In the genomic region with DNA sequence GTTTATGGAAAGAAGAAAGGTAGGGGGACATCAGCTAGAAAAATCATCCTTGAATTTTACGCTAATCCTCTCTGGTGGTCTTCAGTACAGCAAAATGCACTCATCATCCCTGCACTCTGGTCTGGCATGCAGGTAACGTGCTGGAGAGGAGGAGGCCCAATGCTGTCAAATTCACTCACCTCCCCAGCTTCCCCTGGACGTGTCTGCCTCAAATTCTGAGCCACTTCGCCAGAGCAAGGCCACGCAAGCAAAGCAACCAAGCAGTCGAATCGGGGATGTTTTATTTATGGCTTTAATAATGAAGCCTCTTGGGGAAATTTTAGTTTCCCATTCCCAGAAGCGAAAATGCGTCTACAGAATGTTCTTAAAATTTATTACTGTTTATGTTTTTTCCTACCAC, we compare ENCODE assay signal across 18 cellular contexts.
A peak's percentile ranks its signal among the peaks of the same experiment; 100 is the strongest.
DNase-seq lines count a peak whose midpoint lies in the region; ATAC-seq and TF ChIP-seq lines count a peak whose summit lies in the region.
"Had no signal": no experiment of that assay in that cellular context is flagged by ENCODE, and none has a peak within 500 bp of the region (broad histone marks: within the 10 kb centered on the region; RNA-seq: fewer than 3 reads in every experiment).

No MANE protein-coding gene starts in this region.

- intact Hi-C loops in tibial artery (cut with DNase I; ENCODE audit: low total_unique reads): no loop called here

- peak overlapping the region; percentile 74 for H3K4me2 ChIP-seq in SK-N-SH

- no peak overlapping the region for H3K4me3 Mint-ChIP-seq in chondrocyte (ENCODE audit: unreplicated experiment)
- H3K4me3 Mint-ChIP-seq: CD8-positive, alpha-beta T cell; natural killer cell had no signal

- peaks cover 20% of the 10 kb centered on the region for H3K36me3 Mint-ChIP-seq in chondrocyte (ENCODE audit: low read depth)
- H3K36me3 Mint-ChIP-seq: natural killer cell had no signal

- H3K27me3 Mint-ChIP-seq in chondrocyte (ENCODE audit: low read depth): no peaks in the 10 kb centered on the region

- H3K9me3 Mint-ChIP-seq in chondrocyte (ENCODE audit: low read depth): peaks cover 4% of the 10 kb centered on the region
- H3K9me3 Mint-ChIP-seq: CD8-positive, alpha-beta T cell; natural killer cell had no signal

- no peak overlapping the region for H3K9ac ChIP-seq in SK-N-SH

- DNase-seq in SK-N-SH: no peak
- no peak for DNase-seq in chondrocyte (ENCODE audit: low spot score)
- DNase-seq in tibial artery: no peak
- DNase-seq in NCI-H1048 (lab: John Stamatoyannopoulos, UW): no peak
- no peak for DNase-seq in NCI-H2107 treated with DMSO at 0.1 percent for 48 hours (lab: John Stamatoyannopoulos, UW; ENCODE audit: unreplicated experiment)
- no peak for DNase-seq in hippocampal formation (lab: John Stamatoyannopoulos, UW)
- DNase-seq: activated naive CD4-positive, alpha-beta T cell treated with anti-CD3 and anti-CD28 coated beads, Interleukin-2, amount 50 U/mL, for 16 hours; activated T-cell treated with anti-CD3 and anti-CD28 coated beads, Interleukin-2, amount 50 U/mL, for 48 hours; CD8-positive, alpha-beta T cell; DND-41; natural killer cell; T1000 had no signal

- 85% methylated on average over 9 of the region's 9 CpGs for WGBS in SK-N-SH (ENCODE audit: low lambda C conversion rate)

- H3K9me3 ChIP-seq in SK-N-SH (no peaks in the 10 kb centered on the region), muscle layer of duodenum (ENCODE audit: control insufficient read depth in 1 of 2, low read length in 2 of 2) (peaks cover 7 to 8% of the 10 kb centered on the region in 2 donors), tibial artery (no peaks in the 10 kb centered on the region)

- POLR2A ChIA-PET in SK-N-SH (lab: Yijun Ruan, JAX): interaction anchor here (1.3 kb wide), 1 partner anchor 19 kb away, joined by 4 read pairs; no protein-coding TSS in a partner anchor

- CTCF ChIA-PET in SK-N-SH (lab: Yijun Ruan, JAX): interaction anchor here (0.7 to 3.6 kb wide), 7 partner anchors 12 to 76 kb away, joined by 3 to 14 read pairs (median 3); no protein-coding TSS in a partner anchor

- peaks cover 23% of the 10 kb centered on the region for H3K4me1 Mint-ChIP-seq in chondrocyte (ENCODE audit: low read depth)
- H3K4me1 Mint-ChIP-seq: natural killer cell had no signal

- peak overlapping the region; percentile 85 to 88 for H3K27ac ChIP-seq in SK-N-SH (ENCODE audit: low read depth in 2 of 2, low read length in 1 of 2)
- peak overlapping the region; percentile 1 for H3K27ac ChIP-seq in muscle layer of duodenum (ENCODE audit: low read length)
- peak overlapping the region; percentile 63 to 66 for H3K27ac ChIP-seq in tibial artery
- H3K27ac ChIP-seq: SK-N-MC had no signal

- H3K4me1 ChIP-seq in SK-N-SH (ENCODE audit: control insufficient read depth in 1 of 2, insufficient read depth in 2 of 2, low read depth in 1 of 2, low read length in 1 of 2) (peaks cover 9 to 35% of the 10 kb centered on the region in 2 experiments; a peak in 2 of 4 replicates), muscle layer of duodenum (ENCODE audit: control insufficient read depth in 1 of 2, insufficient read depth in 2 of 2, low read length in 2 of 2) (peaks cover 4 to 15% of the 10 kb centered on the region in 2 donors), tibial artery (peaks cover 0 to 31% (median 20%) of the 10 kb centered on the region in 4 donors)

- ATAC-seq in SK-N-SH treated with all-trans-retinoic acid at 6 μM for 48 hours: no peak
- ATAC-seq: activated CD4-positive, CD25-positive, alpha-beta regulatory T cell treated with anti-CD3 and anti-CD28 coated beads, Interleukin-2, amount 50 U/mL, for 24 hours; CD8-positive, alpha-beta T cell; esophagus mucosa; natural killer cell had no signal

- no peaks in the 10 kb centered on the region for H3K79me2 ChIP-seq in SK-N-SH (ENCODE audit: insufficient read depth)

- H3K27me3 ChIP-seq in SK-N-SH (ENCODE audit: insufficient read depth) (no peaks in the 10 kb centered on the region), muscle layer of duodenum (ENCODE audit: low read depth, low read length) (no peaks in the 10 kb centered on the region), tibial artery (no peaks in the 10 kb centered on the region)

- TF ChIP-seq RAD21 in SK-N-SH (IDR thresholded peaks at IDR 0.05; ENCODE audit: low read length): no peak

- TF ChIP-seq CTCF in SK-N-SH (IDR thresholded peaks at IDR 0.05): no peak
- no peak for TF ChIP-seq CTCF in chondrocyte (IDR thresholded peaks at IDR 0.05)
- TF ChIP-seq CTCF in tibial artery (IDR thresholded peaks at IDR 0.05): no peak

- H2AFZ ChIP-seq in SK-N-SH (ENCODE audit: low read depth): no peak overlapping the region; the same call in 1 of the 2 replicates

- H3K27ac Mint-ChIP-seq in chondrocyte (ENCODE audit: unreplicated experiment): peak overlapping the region; percentile 76
- H3K27ac Mint-ChIP-seq: CD8-positive, alpha-beta T cell; natural killer cell had no signal

- H3F3A ChIP-seq in SK-N-SH (replicated peaks; ENCODE audit: insufficient read depth): peaks cover 13% of the 10 kb centered on the region

- no peaks in the 10 kb centered on the region for H3K9me2 ChIP-seq in SK-N-SH

- H3K4me3 ChIP-seq in SK-N-SH (ENCODE audit: low read depth in 2 of 2, low read length in 1 of 2) (no peak overlapping the region), muscle layer of duodenum (ENCODE audit: low read depth in 1 of 2, low read length in 2 of 2) (no peak overlapping the region), tibial artery (no peak overlapping the region)
- H3K4me3 ChIP-seq: lung, SK-N-MC had no signal

- TF ChIP-seq EP300 in SK-N-SH (IDR thresholded peaks at IDR 0.05; ENCODE audit: borderline replicate concordance in 1 of 2, low read depth in 1 of 2, low read length in 1 of 2): no peak

- H3K36me3 ChIP-seq in SK-N-SH (replicated peaks in 1 of 2; ENCODE audit: control insufficient read depth in 1 of 2, insufficient read depth in 2 of 2, low read length in 1 of 2) (peaks cover 0 to 3% of the 10 kb centered on the region in 2 experiments), muscle layer of duodenum (ENCODE audit: control insufficient read depth in 1 of 2, insufficient read depth in 2 of 2, low read length in 2 of 2) (peaks cover 5 to 14% of the 10 kb centered on the region in 2 donors), tibial artery (peaks cover 16 to 44% (median 34%) of the 10 kb centered on the region in 3 donors)

- no peaks in the 10 kb centered on the region for H4K20me1 ChIP-seq in SK-N-SH (ENCODE audit: insufficient read depth)

TF ChIP-seq in SK-N-SH, 30 proteins besides CTCF, POLR2A, EP300 and RAD21:
- TF ChIP-seq, protein P1, sequence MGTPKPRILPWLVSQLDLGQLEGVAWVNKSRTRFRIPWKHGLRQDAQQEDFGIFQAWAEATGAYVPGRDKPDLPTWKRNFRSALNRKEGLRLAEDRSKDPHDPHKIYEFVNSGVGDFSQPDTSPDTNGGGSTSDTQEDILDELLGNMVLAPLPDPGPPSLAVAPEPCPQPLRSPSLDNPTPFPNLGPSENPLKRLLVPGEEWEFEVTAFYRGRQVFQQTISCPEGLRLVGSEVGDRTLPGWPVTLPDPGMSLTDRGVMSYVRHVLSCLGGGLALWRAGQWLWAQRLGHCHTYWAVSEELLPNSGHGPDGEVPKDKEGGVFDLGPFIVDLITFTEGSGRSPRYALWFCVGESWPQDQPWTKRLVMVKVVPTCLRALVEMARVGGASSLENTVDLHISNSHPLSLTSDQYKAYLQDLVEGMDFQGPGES (IDR thresholded peaks at IDR 0.05; ENCODE audit: low read depth, low read length): no peak
- TF ChIP-seq CHD2 (IDR thresholded peaks at IDR 0.05; ENCODE audit: low read length, partially characterized antibody) (no peak), FOXJ3 (CRISPR knock-in tag; IDR thresholded peaks at IDR 0.05) (no peak), YY1 (IDR thresholded peaks at IDR 0.05; ENCODE audit: low read depth) (no peak)

TF ChIP-seq in SK-N-SH treated with all-trans-retinoic acid at 6 μM for 48 hours, 23 proteins besides CTCF, POLR2A, EP300 and RAD21:
- TF ChIP-seq PPARA (CRISPR knock-in tag; IDR thresholded peaks at IDR 0.05; ENCODE audit: borderline replicate concordance) (no peak), SNAI2 (CRISPR knock-in tag; IDR thresholded peaks at IDR 0.05) (no peak), OSR1 (CRISPR knock-in tag; IDR thresholded peaks at IDR 0.05) (no peak)
TF ChIP-seq in SK-N-SH treated with all-trans-retinoic acid at 6 μM for 48 hours: peak in this region for 0.

Comparison
In these comparisons a context has a peak if more than half of its experiments do, and no peak if none do; other contexts are left out.
1. H3K27ac ChIP-seq: peak in every context shown above with its lines; median percentile 86 in SK-N-SH; 64 in tibial artery; 1 in muscle layer of duodenum.